In genomic region chr1:35717911-35718476, GRCh38 we compare ENCODE assay signal across 8 cellular contexts. TPM values are rescaled to one million over a fixed set of nuclear protein-coding genes. Genes with fewer than 3 reads are reported as not detected.
DNase-seq lines count a peak whose midpoint lies in the region; ATAC-seq, FAIRE-seq and TF ChIP-seq lines count a peak whose summit lies in the region.

No MANE protein-coding gene starts in this region.

- H3K4me2 ChIP-seq in OCI-LY3 (ENCODE audit: low read length): peak overlapping the region; percentile 99
- H3K4me2 ChIP-seq in mammary epithelial cell (ENCODE audit: insufficient read depth, low read depth, low read length): peak overlapping the region; percentile 81

- FAIRE-seq in small intestine (lab: Jason Lieb, UNC): no peak

- peak; percentile 56 for ATAC-seq in Right ventricle myocardium inferior
- no peak for ATAC-seq in HG02623 (IDR thresholded peaks at IDR 0.05; ENCODE audit: unreplicated experiment)
- no peak for ATAC-seq in HG03571 (IDR thresholded peaks at IDR 0.05; ENCODE audit: unreplicated experiment)

- intact Hi-C loops in Right ventricle myocardium inferior (cut with DNase I): loop anchor here (5.0 kb wide), 1 partner anchor 76 kb away; the partner anchor contains the start of gene PSMB2
- intact Hi-C loops in cardiac septum (cut with DNase I): loop anchor here (5.0 kb wide), 1 partner anchor 76 kb away; the partner anchor contains the start of gene PSMB2
- intact Hi-C loops in mammary epithelial cell (cut with micrococcal nuclease): loop anchor here (1.0 kb wide), 1 partner anchor 267 kb away; no protein-coding TSS in a partner anchor

- H4K20me1 ChIP-seq in OCI-LY3 (ENCODE audit: insufficient read depth, low read length) (no peaks in the 10 kb centered on the region), mammary epithelial cell (ENCODE audit: insufficient read depth, low read length) (no peaks in the 10 kb centered on the region)

- no peak for TF ChIP-seq CTCF in OCI-LY3 (IDR thresholded peaks at IDR 0.05; ENCODE audit: low read depth, low read length)
- no peak for TF ChIP-seq CTCF in mammary epithelial cell (conservative IDR thresholded peaks at IDR 0.05 in 1 of 2, IDR thresholded peaks at IDR 0.05 in 1 of 2; ENCODE audit: extremely low read depth in 1 of 2, insufficient read depth in 1 of 2, low read depth in 1 of 2, low read length in 2 of 2)

- H3K79me2 ChIP-seq in OCI-LY3 (ENCODE audit: low read length) (peaks cover 13% of the 10 kb centered on the region), mammary epithelial cell (ENCODE audit: insufficient read depth, low read length) (peaks cover 45% of the 10 kb centered on the region)

- H3K36me3 ChIP-seq in OCI-LY3 (replicated peaks; ENCODE audit: low read depth, low read length) (peaks cover 2% of the 10 kb centered on the region), mammary epithelial cell (ENCODE audit: insufficient read depth, low read length) (no peaks in the 10 kb centered on the region), small intestine (ENCODE audit: control insufficient read depth in 2 of 2, insufficient read depth in 2 of 2, low read length in 2 of 2) (no peaks in the 10 kb centered on the region)

- H3K27ac ChIP-seq in OCI-LY3 (ENCODE audit: low read length) (no peak overlapping the region), mammary epithelial cell (ENCODE audit: insufficient read depth, low read depth, low read length) (peak overlapping the region; percentile 25), small intestine (ENCODE audit: low read depth in 1 of 2, low read length in 1 of 2) (peak overlapping the region in 1 of 2 donors; percentile 76)

- in situ Hi-C loops in mammary epithelial cell (cut with MboI; ENCODE audit: low sequenced_read_pairs in 2 of 2): no loop called here

- H3K4me1 ChIP-seq in OCI-LY3 (ENCODE audit: low read length): peaks cover 8% of the 10 kb centered on the region; the same call in 1 of the 2 replicates
- peaks cover 18% of the 10 kb centered on the region for H3K4me1 ChIP-seq in mammary epithelial cell (ENCODE audit: insufficient read depth, low read length)
- no peaks in the 10 kb centered on the region for H3K4me1 ChIP-seq in small intestine (ENCODE audit: control insufficient read depth in 2 of 2, insufficient read depth in 1 of 2, low read depth in 1 of 2, low read length in 1 of 2)

- dilution Hi-C loops in mammary epithelial cell (cut with HindIII; ENCODE audit: low sequenced_read_pairs): no loop called here

- H2AFZ ChIP-seq in OCI-LY3 (ENCODE audit: low read depth, low read length): peak overlapping the region; percentile 98
- peak overlapping the region; percentile 96 for H2AFZ ChIP-seq in mammary epithelial cell (ENCODE audit: low read depth, low read length)

- DNase-seq in Right ventricle myocardium inferior (ENCODE audit: missing footprints) (peak; percentile 72), cardiac septum (ENCODE audit: low spot score) (no peak), mammary epithelial cell (peak; percentile 37), islet precursor cell (peak; percentile 81), small intestine (no peak)

- BruUV-seq in mammary epithelial cell (replicated peaks; lab: Mats Ljungman, UMichigan): TSS peak; percentile 48

- no peaks in the 10 kb centered on the region for H3K9me3 ChIP-seq in OCI-LY3 (ENCODE audit: insufficient read depth, low read length)
- H3K9me3 ChIP-seq in mammary epithelial cell (replicated peaks; ENCODE audit: insufficient read depth, low read length): no peaks in the 10 kb centered on the region
- H3K9me3 ChIP-seq in small intestine (ENCODE audit: control insufficient read depth, low read depth): no peaks in the 10 kb centered on the region

- WGBS in mammary epithelial cell (ENCODE audit: low coverage, missing lambda C conversion rate): 10% methylated on average over 4 of the region's 10 CpGs
- WGBS in small intestine, 3 donors: 13 to 20% (median 14%) methylated on average over 9 to 10 of the region's 10 CpGs

- CTCF ChIA-PET in mammary epithelial cell (lab: Charles Lee; ENCODE audit: low non-redundant PET): interaction anchor here (0.6 kb wide), 1 partner anchor 145 kb away, joined by 4 read pairs; no protein-coding TSS in a partner anchor

- H3K9ac ChIP-seq in OCI-LY3 (ENCODE audit: low read length) (peak overlapping the region; percentile 91), mammary epithelial cell (ENCODE audit: insufficient read depth, low read length) (peak overlapping the region; percentile 69)

- H3K4me3 ChIP-seq in OCI-LY3 (ENCODE audit: low read length) (peak overlapping the region; percentile 98), mammary epithelial cell (replicated peaks in 1 of 3; ENCODE audit: insufficient read depth in 1 of 3, low read depth in 2 of 3, low read length in 3 of 3) (peak overlapping the region; percentile 62 to 90 (median 81)), small intestine (ENCODE audit: low read depth in 1 of 2, low read length in 2 of 2) (peak overlapping the region; percentile 50 to 61)

- H3K27me3 ChIP-seq in OCI-LY3 (ENCODE audit: low read depth, low read length) (no peaks in the 10 kb centered on the region), mammary epithelial cell (ENCODE audit: insufficient read depth, low read length) (no peaks in the 10 kb centered on the region), small intestine (ENCODE audit: control insufficient read depth in 2 of 2, insufficient read depth in 2 of 2, low read length in 2 of 2) (no peaks in the 10 kb centered on the region)

RNA-seq across cellular contexts. Expression of gene C1orf216, which starts 0.7 kb away (rescaled TPM):
- total RNA-seq in Right ventricle myocardium inferior (9.8 TPM), cardiac septum (11.5 TPM), mammary epithelial cell (10 to 100 TPM in 1 of 2 donors, 1 to 10 TPM in 1; 9.3 to 15.8 TPM)
- polyA plus RNA-seq in mammary epithelial cell (9.7 TPM), small intestine (1 to 10 TPM; 1.1 to 7.5 (median 1.9) TPM)
- polyA minus RNA-seq in mammary epithelial cell: 17.2 TPM

RNA-seq across cellular contexts. Expression of gene CLSPN, which starts 51.8 kb away (rescaled TPM):
- total RNA-seq in Right ventricle myocardium inferior: 0.95 TPM
- total RNA-seq in cardiac septum: 0.46 TPM
- 10 to 100 TPM in 1 of 2 donors, 1 to 10 TPM in 1; 2.3 to 29.4 TPM for total RNA-seq in mammary epithelial cell
- polyA plus RNA-seq in mammary epithelial cell: 16.4 TPM
- polyA minus RNA-seq in mammary epithelial cell: 35.1 TPM
- 1 to 10 TPM in 1 of 3 donors, under 1 TPM in 2; 0.27 to 3.5 (median 0.67) TPM for polyA plus RNA-seq in small intestine

Comparison
In these comparisons a context has a peak if more than half of its experiments do, and no peak if none do; other contexts are left out.
1. DNase-seq: peak in Right ventricle myocardium inferior (single experiment), mammary epithelial cell (single experiment) and islet precursor cell (single experiment); none in cardiac septum (single experiment) and small intestine (single experiment).
2. Peak in every context shown above with its lines, with median percentiles within 50 percentile points of each other: H3K4me3 ChIP-seq.